In the genomic region with DNA sequence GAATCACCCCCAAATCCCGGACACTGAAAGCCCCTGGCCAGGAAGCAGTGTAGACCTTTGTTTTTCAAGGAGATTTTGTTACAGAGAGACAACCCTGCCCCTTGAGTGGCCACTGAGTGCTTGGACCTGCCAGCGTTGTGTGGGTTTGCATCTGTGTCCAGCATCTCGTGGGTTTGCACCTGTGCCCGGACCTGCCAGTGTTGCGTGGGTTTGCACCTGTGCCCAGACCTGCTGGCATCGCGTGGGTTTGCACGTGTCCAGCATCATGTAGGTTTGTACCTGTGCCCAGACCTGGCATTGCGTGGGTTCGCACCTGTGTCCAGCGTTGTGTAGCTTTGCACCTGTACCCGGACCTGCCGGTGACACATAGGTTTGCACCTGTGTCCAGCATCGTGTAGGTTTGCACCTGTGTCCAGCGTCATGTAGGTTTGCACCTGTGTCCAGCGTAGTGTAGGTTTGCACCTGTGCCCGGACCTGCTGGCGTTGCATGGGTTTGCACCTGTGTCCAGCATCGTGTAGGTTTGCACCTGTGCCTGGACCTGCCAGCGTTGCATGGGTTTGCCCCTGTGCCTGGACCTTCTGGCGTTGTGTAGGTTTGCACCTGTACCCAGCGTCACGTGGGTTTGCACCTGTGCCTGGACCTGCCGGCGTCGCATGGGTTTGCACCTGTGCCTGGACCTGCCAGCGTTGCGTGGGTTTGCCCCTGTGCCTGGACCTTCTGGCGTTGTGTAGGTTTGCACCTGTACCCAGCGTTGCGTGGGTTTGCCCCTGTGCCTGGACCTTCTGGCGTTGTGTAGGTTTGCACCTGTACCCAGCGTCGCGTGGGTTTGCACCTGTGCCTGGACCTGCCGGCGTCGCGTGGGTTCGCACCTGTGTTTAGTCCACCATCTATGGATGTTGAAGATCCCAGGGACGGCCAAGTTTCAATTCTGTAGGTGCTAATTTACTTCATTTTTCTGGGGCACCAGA, we compare ENCODE assay signal across 15 cellular contexts.
A peak's percentile ranks its signal among the peaks of the same experiment; 100 is the strongest.
DNase-seq lines count a peak whose midpoint lies in the region; ATAC-seq and TF ChIP-seq lines count a peak whose summit lies in the region.
"Had no signal": no experiment of that assay in that cellular context is flagged by ENCODE, and none has a peak within 500 bp of the region (broad histone marks: within the 10 kb centered on the region; RNA-seq: fewer than 3 reads in every experiment).

No MANE protein-coding gene starts in this region.

- H3K4me1 Mint-ChIP-seq in activated CD4-positive, alpha-beta T cell treated with anti-CD3 and anti-CD28 coated beads, Interleukin-2, amount 10 ng/mL, durations not matched to agents 24 days and 14 days: no peaks in the 10 kb centered on the region
- H3K4me1 Mint-ChIP-seq in osteocyte (ENCODE audit: unreplicated experiment): no peaks in the 10 kb centered on the region
- H3K4me1 Mint-ChIP-seq: CD8-positive, alpha-beta memory T cell had no signal

- intact Hi-C loops in activated CD4-positive, alpha-beta T cell treated with anti-CD3 and anti-CD28 coated beads, Interleukin-2, amount 10 ng/mL, durations not matched to agents 24 days and 14 days (cut with micrococcal nuclease): no loop called here
- intact Hi-C loops in A673 (cut with micrococcal nuclease; ENCODE audit: unreplicated experiment): no loop called here

- H3K9me3 Mint-ChIP-seq in activated CD4-positive, alpha-beta T cell treated with anti-CD3 and anti-CD28 coated beads, Interleukin-2, amount 10 ng/mL, durations not matched to agents 24 days and 14 days: peaks cover 8% of the 10 kb centered on the region
- H3K9me3 Mint-ChIP-seq in osteocyte (ENCODE audit: unreplicated experiment): no peaks in the 10 kb centered on the region
- H3K9me3 Mint-ChIP-seq: CD8-positive, alpha-beta memory T cell had no signal

- no peak overlapping the region for H3K27ac ChIP-seq in A673 (ENCODE audit: low read depth, low read length, poor library complexity, severe bottlenecking)
- H3K27ac ChIP-seq: 22Rv1, BLaER1 had no signal

- no peaks in the 10 kb centered on the region for H3K4me1 ChIP-seq in A673 (ENCODE audit: insufficient read depth, low read length, poor library complexity, severe bottlenecking)
- H3K4me1 ChIP-seq: BLaER1, Caco-2 had no signal

- no TSS peak for BruUV-seq in A673 (replicated peaks; lab: Mats Ljungman, UMichigan)

- TF ChIP-seq CTCF in osteocyte (IDR thresholded peaks at IDR 0.05) (no peak), A673 (conservative IDR thresholded peaks at IDR 0.05; ENCODE audit: low read depth, low read length) (no peak)

- no peaks in the 10 kb centered on the region for H3K36me3 ChIP-seq in A673 (ENCODE audit: insufficient read depth, low read length, poor library complexity, severe bottlenecking)
- H3K36me3 ChIP-seq: BLaER1 had no signal

- peaks cover 10% of the 10 kb centered on the region for H3K27me3 ChIP-seq in A673 (replicated peaks; ENCODE audit: insufficient read depth, low read depth, low read length, poor library complexity)
- H3K27me3 ChIP-seq: BLaER1 had no signal

- no peak overlapping the region for H3K4me3 Mint-ChIP-seq in activated CD4-positive, alpha-beta T cell treated with anti-CD3 and anti-CD28 coated beads, Interleukin-2, amount 10 ng/mL, durations not matched to agents 24 days and 14 days
- no peak overlapping the region for H3K4me3 Mint-ChIP-seq in osteocyte (ENCODE audit: unreplicated experiment)
- H3K4me3 Mint-ChIP-seq: CD8-positive, alpha-beta memory T cell had no signal

- no peaks in the 10 kb centered on the region for H3K9me3 ChIP-seq in A673 (ENCODE audit: low read depth, low read length, poor library complexity, severe bottlenecking)
- H3K9me3 ChIP-seq: BLaER1, Caco-2 had no signal

- no peak overlapping the region for H3K4me3 ChIP-seq in A673 (ENCODE audit: low read depth, low read length, poor library complexity, severe bottlenecking)
- H3K4me3 ChIP-seq: BLaER1 had no signal

- no peak overlapping the region for H3K27ac Mint-ChIP-seq in activated CD4-positive, alpha-beta T cell treated with anti-CD3 and anti-CD28 coated beads, Interleukin-2, amount 10 ng/mL, durations not matched to agents 24 days and 14 days
- H3K27ac Mint-ChIP-seq in osteocyte (ENCODE audit: unreplicated experiment): no peak overlapping the region
- H3K27ac Mint-ChIP-seq: CD8-positive, alpha-beta memory T cell had no signal

- ATAC-seq in GM18517 (IDR thresholded peaks at IDR 0.05; ENCODE audit: unreplicated experiment): no peak

- no peaks in the 10 kb centered on the region for H3K27me3 Mint-ChIP-seq in activated CD4-positive, alpha-beta T cell treated with anti-CD3 and anti-CD28 coated beads, Interleukin-2, amount 10 ng/mL, durations not matched to agents 24 days and 14 days
- no peaks in the 10 kb centered on the region for H3K27me3 Mint-ChIP-seq in osteocyte (ENCODE audit: unreplicated experiment)

- no peaks in the 10 kb centered on the region for H3K36me3 Mint-ChIP-seq in activated CD4-positive, alpha-beta T cell treated with anti-CD3 and anti-CD28 coated beads, Interleukin-2, amount 10 ng/mL, durations not matched to agents 24 days and 14 days (ENCODE audit: low read depth)
- H3K36me3 Mint-ChIP-seq in osteocyte (ENCODE audit: unreplicated experiment): peaks cover 10% of the 10 kb centered on the region
- H3K36me3 Mint-ChIP-seq: CD8-positive, alpha-beta memory T cell had no signal

- CTCF ChIA-PET in A673 (lab: Charles Lee): no interaction called here

- peak; percentile 40 for DNase-seq in activated CD4-positive, alpha-beta T cell treated with anti-CD3 and anti-CD28 coated beads, Interleukin-2, amount 10 ng/mL, durations not matched to agents 24 days and 14 days
- DNase-seq in activated CD4-positive, alpha-beta T cell treated with anti-CD3 and anti-CD28 coated beads for 4 hours: no peak
- DNase-seq in islet precursor cell (peak; percentile 47), osteocyte (ENCODE audit: extremely low spot score, unreplicated experiment) (peak; percentile 78), A673 (ENCODE audit: low spot score) (no peak), activated gamma-delta T cell (lab: John Stamatoyannopoulos, UW) (no peak)
- DNase-seq: AML-193; Caco-2; CD8-positive, alpha-beta memory T cell; DMS53; GF-D8; IMR-90 had no signal

- POLR2A ChIA-PET in A673 (lab: Charles Lee; ENCODE audit: low non-redundant PET): no interaction called here

Comparison
In these comparisons a context has a peak if more than half of its experiments do, and no peak if none do; other contexts are left out.
1. DNase-seq: peak in activated CD4-positive, alpha-beta T cell treated with anti-CD3 and anti-CD28 coated beads, Interleukin-2, amount 10 ng/mL, durations not matched to agents 24 days and 14 days (single experiment), islet precursor cell (single experiment) and osteocyte (single experiment); none in activated CD4-positive, alpha-beta T cell treated with anti-CD3 and anti-CD28 coated beads for 4 hours (0 of 2), A673 (single experiment) and activated gamma-delta T cell (single experiment).